In the genomic region with DNA sequence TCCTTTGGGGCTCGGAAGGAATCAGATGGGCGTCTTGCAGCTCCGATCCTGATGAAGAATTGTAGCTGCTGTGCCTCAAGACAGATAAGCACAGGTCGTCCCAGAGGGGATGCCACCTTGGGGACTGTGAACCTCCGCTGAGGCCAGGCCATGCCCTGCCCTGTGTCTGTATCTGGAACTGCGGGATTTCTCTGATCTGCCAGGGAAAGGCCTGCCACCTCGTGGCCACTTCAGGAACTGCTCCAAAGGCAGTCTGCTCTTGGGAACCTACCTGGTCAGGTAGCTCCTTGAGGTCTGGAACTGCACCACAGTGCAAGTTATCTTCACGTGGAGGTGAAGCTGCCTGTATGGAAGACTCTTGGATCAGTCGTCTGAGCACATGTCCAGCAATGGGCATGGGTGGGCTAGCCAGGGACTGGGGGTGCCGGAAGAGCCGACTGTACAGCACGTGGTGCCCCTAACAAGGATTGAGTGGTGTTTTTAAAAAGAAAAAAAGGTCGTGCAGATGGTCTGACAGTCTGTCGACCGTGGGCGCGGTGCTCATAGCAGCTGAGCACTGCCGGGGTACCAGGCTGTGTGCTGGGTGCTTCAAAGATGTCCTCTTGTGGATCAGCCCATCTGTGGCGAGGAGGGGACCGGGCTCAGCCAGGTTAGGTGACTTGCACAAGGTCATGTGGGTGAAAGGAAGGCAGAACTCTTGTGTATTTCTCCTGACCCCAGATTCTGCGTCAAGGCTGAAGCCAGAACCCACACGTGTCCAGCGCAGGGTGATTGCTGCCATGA, we compare ENCODE assay signal across 1 cellular context.
TF ChIP-seq lines count a peak whose summit lies in the region.

No MANE protein-coding gene starts in this region.

TF ChIP-seq in HepG2, 621 proteins besides CTCF, POLR2A, EP300 and RAD21 (continued from another document and continues in another):
- TF ChIP-seq KLF15 (CRISPR knock-in tag; IDR thresholded peaks at IDR 0.05; ENCODE audit: borderline replicate concordance) (no peak), ELF3 (CRISPR knock-in tag; IDR thresholded peaks at IDR 0.05) (0 out of 2 replicates have a peak, but pooled peaks have one; percentile 32), ZNF44 (CRISPR knock-in tag; IDR thresholded peaks at IDR 0.05) (no peak), HNRNPLL (IDR thresholded peaks at IDR 0.05; ENCODE audit: low read depth, low read length, poor library complexity, severe bottlenecking) (no peak), ZNF446 (CRISPR knock-in tag; IDR thresholded peaks at IDR 0.05) (no peak), FOXC1 (CRISPR knock-in tag; IDR thresholded peaks at IDR 0.05; ENCODE audit: borderline replicate concordance) (no peak), RFX5 (IDR thresholded peaks at IDR 0.05; ENCODE audit: low read depth, low read length) (no peak), MXD3 (CRISPR knock-in tag; IDR thresholded peaks at IDR 0.05) (no peak), CHD4 (IDR thresholded peaks at IDR 0.05; ENCODE audit: borderline replicate concordance, low read length) (no peak), GZF1 (CRISPR knock-in tag; IDR thresholded peaks at IDR 0.05) (peak; percentile 43; the same call in 1 of the 2 replicates), THAP9 (CRISPR knock-in tag; IDR thresholded peaks at IDR 0.05; ENCODE audit: borderline replicate concordance) (peak; percentile 31; the same call in 1 of the 2 replicates), GLI4 (CRISPR knock-in tag; IDR thresholded peaks at IDR 0.05; ENCODE audit: borderline replicate concordance) (no peak), MBD4 (IDR thresholded peaks at IDR 0.05; ENCODE audit: borderline replicate concordance, low read length) (no peak), NFYB (CRISPR knock-in tag; IDR thresholded peaks at IDR 0.05) (no peak), ZSCAN5A (CRISPR knock-in tag; IDR thresholded peaks at IDR 0.05; ENCODE audit: borderline replicate concordance) (no peak), SAP130 (CRISPR knock-in tag; IDR thresholded peaks at IDR 0.05; ENCODE audit: low read depth) (peak; percentile 71), CEBPG (CRISPR knock-in tag; IDR thresholded peaks at IDR 0.05) (no peak), CBX2 (IDR thresholded peaks at IDR 0.05; ENCODE audit: low read depth, low read length) (no peak), CBX2 (CRISPR knock-in tag; IDR thresholded peaks at IDR 0.05; ENCODE audit: low read depth) (no peak), REXO4 (CRISPR knock-in tag; IDR thresholded peaks at IDR 0.05; ENCODE audit: borderline replicate concordance) (no peak), ZSCAN9 (CRISPR knock-in tag; IDR thresholded peaks at IDR 0.05; ENCODE audit: borderline replicate concordance) (no peak), ZFAT (CRISPR knock-in tag; conservative IDR thresholded peaks at IDR 0.05) (no peak), KLF13 (CRISPR knock-in tag; IDR thresholded peaks at IDR 0.05) (no peak), MIXL1 (CRISPR knock-in tag; IDR thresholded peaks at IDR 0.05) (peak; percentile 62; the same call in 1 of the 2 replicates), HOXD1 (CRISPR knock-in tag; IDR thresholded peaks at IDR 0.05) (no peak), ZNF558 (CRISPR knock-in tag; IDR thresholded peaks at IDR 0.05; ENCODE audit: borderline replicate concordance) (no peak), ZBTB42 (CRISPR knock-in tag; IDR thresholded peaks at IDR 0.05) (no peak), FOXA1 (IDR thresholded peaks at IDR 0.05) (no peak), FOXA1 (CRISPR knock-in tag; IDR thresholded peaks at IDR 0.05) (no peak), XBP1 (CRISPR knock-in tag; IDR thresholded peaks at IDR 0.05) (no peak), HHEX (CRISPR knock-in tag; IDR thresholded peaks at IDR 0.05) (no peak), NBN (conservative IDR thresholded peaks at IDR 0.05) (no peak)
- TF ChIP-seq, protein P1, sequence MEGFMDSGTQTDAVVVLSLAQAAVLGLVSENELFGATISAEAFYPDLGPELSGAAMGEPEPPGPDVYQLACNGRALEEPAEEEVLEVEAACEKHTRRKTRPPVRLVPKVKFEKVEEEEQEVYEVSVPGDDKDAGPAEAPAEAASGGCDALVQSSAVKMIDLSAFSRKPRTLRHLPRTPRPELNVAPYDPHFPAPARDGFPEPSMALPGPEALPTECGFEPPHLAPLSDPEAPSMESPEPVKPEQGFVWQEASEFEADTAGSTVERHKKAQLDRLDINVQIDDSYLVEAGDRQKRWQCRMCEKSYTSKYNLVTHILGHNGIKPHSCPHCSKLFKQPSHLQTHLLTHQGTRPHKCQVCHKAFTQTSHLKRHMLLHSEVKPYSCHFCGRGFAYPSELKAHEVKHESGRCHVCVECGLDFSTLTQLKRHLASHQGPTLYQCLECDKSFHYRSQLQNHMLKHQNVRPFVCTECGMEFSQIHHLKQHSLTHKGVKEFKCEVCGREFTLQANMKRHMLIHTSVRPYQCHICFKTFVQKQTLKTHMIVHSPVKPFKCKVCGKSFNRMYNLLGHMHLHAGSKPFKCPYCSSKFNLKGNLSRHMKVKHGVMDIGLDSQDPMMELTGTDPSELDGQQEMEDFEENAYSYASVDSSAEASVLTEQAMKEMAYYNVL (CRISPR knock-in tag; IDR thresholded peaks at IDR 0.05; ENCODE audit: borderline replicate concordance): no peak
- TF ChIP-seq, protein P2, sequence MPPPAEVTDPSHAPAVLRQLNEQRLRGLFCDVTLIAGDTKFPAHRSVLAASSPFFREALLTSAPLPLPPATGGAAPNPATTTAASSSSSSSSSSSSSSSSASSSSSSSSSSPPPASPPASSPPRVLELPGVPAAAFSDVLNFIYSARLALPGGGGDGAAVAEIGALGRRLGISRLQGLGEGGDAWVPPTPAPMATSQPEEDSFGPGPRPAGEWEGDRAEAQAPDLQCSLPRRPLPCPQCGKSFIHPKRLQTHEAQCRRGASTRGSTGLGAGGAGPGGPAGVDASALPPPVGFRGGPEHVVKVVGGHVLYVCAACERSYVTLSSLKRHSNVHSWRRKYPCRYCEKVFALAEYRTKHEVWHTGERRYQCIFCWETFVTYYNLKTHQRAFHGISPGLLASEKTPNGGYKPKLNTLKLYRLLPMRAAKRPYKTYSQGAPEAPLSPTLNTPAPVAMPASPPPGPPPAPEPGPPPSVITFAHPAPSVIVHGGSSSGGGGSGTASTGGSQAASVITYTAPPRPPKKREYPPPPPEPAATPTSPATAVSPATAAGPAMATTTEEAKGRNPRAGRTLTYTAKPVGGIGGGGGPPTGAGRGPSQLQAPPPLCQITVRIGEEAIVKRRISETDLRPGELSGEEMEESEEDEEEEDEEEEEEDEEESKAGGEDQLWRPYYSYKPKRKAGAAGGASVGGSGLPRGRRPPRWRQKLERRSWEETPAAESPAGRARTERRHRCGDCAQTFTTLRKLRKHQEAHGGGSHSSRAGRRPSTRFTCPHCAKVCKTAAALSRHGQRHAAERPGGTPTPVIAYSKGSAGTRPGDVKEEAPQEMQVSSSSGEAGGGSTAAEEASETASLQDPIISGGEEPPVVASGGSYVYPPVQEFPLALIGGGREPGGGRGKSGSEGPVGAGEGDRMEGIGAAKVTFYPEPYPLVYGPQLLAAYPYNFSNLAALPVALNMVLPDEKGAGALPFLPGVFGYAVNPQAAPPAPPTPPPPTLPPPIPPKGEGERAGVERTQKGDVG (CRISPR knock-in tag; IDR thresholded peaks at IDR 0.05; ENCODE audit: borderline replicate concordance): no peak
- TF ChIP-seq, protein P3, sequence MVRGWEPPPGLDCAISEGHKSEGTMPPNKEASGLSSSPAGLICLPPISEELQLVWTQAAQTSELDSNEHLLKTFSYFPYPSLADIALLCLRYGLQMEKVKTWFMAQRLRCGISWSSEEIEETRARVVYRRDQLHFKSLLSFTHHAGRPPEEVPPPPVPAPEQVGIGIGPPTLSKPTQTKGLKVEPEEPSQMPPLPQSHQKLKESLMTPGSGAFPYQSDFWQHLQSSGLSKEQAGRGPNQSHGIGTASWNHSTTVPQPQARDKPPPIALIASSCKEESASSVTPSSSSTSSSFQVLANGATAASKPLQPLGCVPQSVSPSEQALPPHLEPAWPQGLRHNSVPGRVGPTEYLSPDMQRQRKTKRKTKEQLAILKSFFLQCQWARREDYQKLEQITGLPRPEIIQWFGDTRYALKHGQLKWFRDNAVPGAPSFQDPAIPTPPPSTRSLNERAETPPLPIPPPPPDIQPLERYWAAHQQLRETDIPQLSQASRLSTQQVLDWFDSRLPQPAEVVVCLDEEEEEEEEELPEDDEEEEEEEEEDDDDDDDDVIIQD (CRISPR knock-in tag; IDR thresholded peaks at IDR 0.05; ENCODE audit: low read depth): no peak
- TF ChIP-seq, protein P4, sequence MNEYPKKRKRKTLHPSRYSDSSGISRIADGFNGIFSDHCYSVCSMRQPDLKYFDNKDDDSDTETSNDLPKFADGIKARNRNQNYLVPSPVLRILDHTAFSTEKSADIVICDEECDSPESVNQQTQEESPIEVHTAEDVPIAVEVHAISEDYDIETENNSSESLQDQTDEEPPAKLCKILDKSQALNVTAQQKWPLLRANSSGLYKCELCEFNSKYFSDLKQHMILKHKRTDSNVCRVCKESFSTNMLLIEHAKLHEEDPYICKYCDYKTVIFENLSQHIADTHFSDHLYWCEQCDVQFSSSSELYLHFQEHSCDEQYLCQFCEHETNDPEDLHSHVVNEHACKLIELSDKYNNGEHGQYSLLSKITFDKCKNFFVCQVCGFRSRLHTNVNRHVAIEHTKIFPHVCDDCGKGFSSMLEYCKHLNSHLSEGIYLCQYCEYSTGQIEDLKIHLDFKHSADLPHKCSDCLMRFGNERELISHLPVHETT (CRISPR knock-in tag; conservative IDR thresholded peaks at IDR 0.05): no peak
- TF ChIP-seq, protein P5, sequence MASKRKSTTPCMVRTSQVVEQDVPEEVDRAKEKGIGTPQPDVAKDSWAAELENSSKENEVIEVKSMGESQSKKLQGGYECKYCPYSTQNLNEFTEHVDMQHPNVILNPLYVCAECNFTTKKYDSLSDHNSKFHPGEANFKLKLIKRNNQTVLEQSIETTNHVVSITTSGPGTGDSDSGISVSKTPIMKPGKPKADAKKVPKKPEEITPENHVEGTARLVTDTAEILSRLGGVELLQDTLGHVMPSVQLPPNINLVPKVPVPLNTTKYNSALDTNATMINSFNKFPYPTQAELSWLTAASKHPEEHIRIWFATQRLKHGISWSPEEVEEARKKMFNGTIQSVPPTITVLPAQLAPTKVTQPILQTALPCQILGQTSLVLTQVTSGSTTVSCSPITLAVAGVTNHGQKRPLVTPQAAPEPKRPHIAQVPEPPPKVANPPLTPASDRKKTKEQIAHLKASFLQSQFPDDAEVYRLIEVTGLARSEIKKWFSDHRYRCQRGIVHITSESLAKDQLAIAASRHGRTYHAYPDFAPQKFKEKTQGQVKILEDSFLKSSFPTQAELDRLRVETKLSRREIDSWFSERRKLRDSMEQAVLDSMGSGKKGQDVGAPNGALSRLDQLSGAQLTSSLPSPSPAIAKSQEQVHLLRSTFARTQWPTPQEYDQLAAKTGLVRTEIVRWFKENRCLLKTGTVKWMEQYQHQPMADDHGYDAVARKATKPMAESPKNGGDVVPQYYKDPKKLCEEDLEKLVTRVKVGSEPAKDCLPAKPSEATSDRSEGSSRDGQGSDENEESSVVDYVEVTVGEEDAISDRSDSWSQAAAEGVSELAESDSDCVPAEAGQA (IDR thresholded peaks at IDR 0.05; ENCODE audit: low read depth): no peak
- TF ChIP-seq, protein P5 (CRISPR knock-in tag; IDR thresholded peaks at IDR 0.05; ENCODE audit: borderline replicate concordance): no peak
